Comparison of ENCODE assay signal across 32 cellular contexts in the genomic region with DNA sequence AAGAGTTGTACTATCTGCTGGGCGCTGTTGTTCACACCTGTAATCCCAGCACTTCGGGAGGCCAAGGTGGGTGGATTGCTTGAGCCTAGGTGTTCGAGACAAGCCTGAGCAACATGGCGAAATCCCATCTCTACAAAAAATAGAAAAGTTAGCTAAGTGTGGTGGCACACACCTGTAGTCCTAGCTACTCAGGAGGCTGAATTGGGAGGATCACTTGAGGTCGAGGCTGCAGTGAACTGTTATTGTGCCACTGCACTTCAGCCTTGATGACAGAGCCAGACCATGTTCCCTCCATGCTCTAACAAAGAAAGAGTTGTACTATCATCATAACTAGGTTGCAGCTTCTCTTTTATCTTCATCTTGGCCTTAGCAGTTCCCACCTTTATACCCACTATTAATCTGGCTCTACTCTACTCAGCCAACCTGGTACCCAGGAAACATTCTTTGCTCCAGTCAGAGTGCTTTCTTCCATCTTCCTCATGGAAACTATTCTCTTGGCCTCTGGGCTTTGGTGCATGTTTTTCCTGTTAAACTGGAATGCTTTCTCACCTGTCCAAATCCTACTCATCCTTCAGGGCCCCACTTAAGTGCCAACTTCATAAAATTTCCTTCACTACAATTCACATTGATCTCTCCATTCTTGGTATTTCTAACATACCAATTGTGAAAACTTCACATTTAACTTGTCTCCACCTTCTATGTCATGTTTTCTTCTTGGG. TPM values are rescaled to one million over a fixed set of nuclear protein-coding genes. Genes with fewer than 3 reads are reported as not detected.
"Had no signal": no experiment of that assay in that cellular context is flagged by ENCODE, and none has a peak within 500 bp of the region (broad histone marks: within the 10 kb centered on the region; RNA-seq: fewer than 3 reads in every experiment).

No MANE protein-coding gene starts in this region.

- H3K4me3 ChIP-seq: left ventricle myocardium inferior, lung, pancreas, prostate gland, sigmoid colon, spleen, suprapubic skin, thoracic aorta, tibial artery, upper lobe of left lung, vagina had no signal

- ATAC-seq: natural killer cell; pancreas; right cardiac atrium; stimulated activated effector memory CD8-positive, alpha-beta T cell treated with anti-CD3 and anti-CD28 coated beads, Interleukin-12 subunit alpha, Interleukin-12 subunit beta, amount 100 ng/mL, for 72 hours had no signal

- H3K4me3 Mint-ChIP-seq: mesothelial cell of epicardium; natural killer cell; stimulated activated effector memory CD8-positive, alpha-beta T cell treated with anti-CD3 and anti-CD28 coated beads, Interleukin-12 subunit alpha, Interleukin-12 subunit beta, amount 100 ng/mL, for 72 hours; stimulated activated naive CD8-positive, alpha-beta T cell treated with anti-CD3 and anti-CD28 coated beads, Interleukin-15, Interleukin-2, amounts not matched to agents 100 ng/mL and 50 ng/mL, for 24 hours had no signal

- H3K9me3 ChIP-seq: left ventricle myocardium inferior, pancreas, prostate gland, sigmoid colon, spleen, suprapubic skin, thoracic aorta, tibial artery, upper lobe of left lung, vagina had no signal

- H3K4me1 ChIP-seq: prostate gland had no signal

- H3K36me3 ChIP-seq: left ventricle myocardium inferior, pancreas, prostate gland, sigmoid colon, spleen, suprapubic skin, thoracic aorta, tibial artery, upper lobe of left lung, vagina had no signal

- FAIRE-seq: pancreas, small intestine had no signal

- H3K27me3 ChIP-seq: pancreas, sigmoid colon, spleen, suprapubic skin, tibial artery, upper lobe of left lung, vagina had no signal

- H3K27ac ChIP-seq: left ventricle myocardium inferior, pancreas, prostate gland, sigmoid colon, spleen, suprapubic skin, thoracic aorta, tibial artery, upper lobe of left lung, vagina had no signal

- H3K9me3 Mint-ChIP-seq: natural killer cell; stimulated activated effector memory CD8-positive, alpha-beta T cell treated with anti-CD3 and anti-CD28 coated beads, Interleukin-12 subunit alpha, Interleukin-12 subunit beta, amount 100 ng/mL, for 72 hours; stimulated activated naive CD8-positive, alpha-beta T cell treated with anti-CD3 and anti-CD28 coated beads, Interleukin-15, Interleukin-2, amounts not matched to agents 100 ng/mL and 50 ng/mL, for 24 hours had no signal

- DNase-seq: islet precursor cell; left ventricle myocardium inferior; mesendoderm; naive B cell; natural killer cell; nucleus accumbens; pancreas; posterior cingulate gyrus; retina; right cardiac atrium; sigmoid colon; small intestine; spleen; stimulated activated CD4-positive, alpha-beta T cell treated with anti-CD3 and anti-CD28 coated beads, Interleukin-4, amount 100 ng/mL, for 24 hours; stimulated activated naive CD4-positive, alpha-beta T cell; tibial artery had no signal

- H3K27ac Mint-ChIP-seq: mesothelial cell of epicardium; naive B cell; natural killer cell; stimulated activated effector memory CD8-positive, alpha-beta T cell treated with anti-CD3 and anti-CD28 coated beads, Interleukin-12 subunit alpha, Interleukin-12 subunit beta, amount 100 ng/mL, for 72 hours; stimulated activated naive CD8-positive, alpha-beta T cell treated with anti-CD3 and anti-CD28 coated beads, Interleukin-15, Interleukin-2, amounts not matched to agents 100 ng/mL and 50 ng/mL, for 24 hours had no signal

- H3K36me3 Mint-ChIP-seq: natural killer cell had no signal

RNA-seq across cellular contexts. Expression of gene FABP2, which starts 18.2 kb away (rescaled TPM):
- total RNA-seq: kidney epithelial cell, left ventricle myocardium inferior, lower leg skin, lung, mesothelial cell of epicardium, mononuclear cell, natural killer cell, osteoblast, pancreas, prostate gland, right cardiac atrium, sigmoid colon, subcutaneous adipose tissue, suprapubic skin, thoracic aorta, upper lobe of left lung, urinary bladder, vagina had no signal
- polyA plus RNA-seq: lung, neural cell, urinary bladder had no signal
